10 cellular contexts compared by ENCODE assay signal in the genomic region with DNA sequence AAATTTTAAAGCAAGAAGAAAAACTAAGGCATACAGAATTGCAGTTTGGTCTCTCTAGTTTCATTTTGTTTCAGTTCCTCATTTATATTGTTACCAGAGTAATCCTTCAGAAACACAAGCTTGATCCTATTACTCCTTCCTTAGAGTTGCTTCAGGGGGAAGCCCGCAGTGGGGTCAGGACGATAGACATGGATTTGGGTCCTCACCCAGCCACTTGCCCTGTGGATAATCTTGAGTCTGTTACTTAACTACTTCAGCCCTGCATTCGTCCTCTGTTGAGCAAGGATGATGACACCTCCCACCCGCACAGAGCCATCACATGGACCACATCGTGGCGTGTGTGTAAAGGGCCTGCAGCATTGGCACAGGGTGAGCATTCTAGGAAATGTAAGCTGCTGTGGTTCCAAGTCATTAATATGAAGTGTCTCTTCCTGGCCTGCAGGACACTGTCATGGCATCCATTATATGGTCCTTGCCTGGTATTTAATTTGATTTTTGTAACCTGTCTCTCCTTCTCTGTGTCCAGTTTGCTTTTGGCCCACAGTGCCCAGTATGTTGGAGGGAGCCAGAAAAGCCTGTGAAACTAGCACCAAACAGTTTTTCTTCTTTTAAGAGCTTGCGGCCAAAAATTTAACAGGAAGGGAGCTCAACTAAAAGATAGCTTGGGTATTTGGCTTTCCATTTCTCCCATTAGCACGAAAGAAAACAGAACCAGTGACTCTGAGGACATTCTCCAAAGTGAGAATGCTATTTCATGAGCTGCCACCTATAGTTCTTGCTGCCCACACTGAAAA.
DNase-seq lines count a peak whose midpoint lies in the region; ATAC-seq and TF ChIP-seq lines count a peak whose summit lies in the region.
"Had no signal": no experiment of that assay in that cellular context is flagged by ENCODE, and none has a peak within 500 bp of the region (broad histone marks: within the 10 kb centered on the region; RNA-seq: fewer than 3 reads in every experiment).

No MANE protein-coding gene starts in this region.

- 72% methylated on average over 8 of the region's 8 CpGs for WGBS in hepatocyte (ENCODE audit: low lambda C conversion rate, missing lambda C conversion rate)
- WGBS in upper lobe of left lung, 2 donors = 60 to 69% methylated on average over 8 of the region's 8 CpGs

- peak; percentile 44 for DNase-seq in NAMALWA (ENCODE audit: low spot score)
- no peak for DNase-seq in hepatocyte (ENCODE audit: low spot score)
- peak in 1 of 2 donors; percentile 63 for DNase-seq in upper lobe of left lung
- DNase-seq in activated T-cell treated with anti-CD3 and anti-CD28 coated beads, Interleukin-2, amount 50 U/mL, for 1 hour = no peak
- no peak for DNase-seq in cortex of kidney (lab: John Stamatoyannopoulos, UW)
- no peak for DNase-seq in stimulated activated naive CD8-positive, alpha-beta T cell treated with anti-CD3 and anti-CD28 coated beads, Interleukin-15, amount 100 ng/mL, for 72 hours
- DNase-seq: activated CD4-positive, CD25-positive, alpha-beta regulatory T cell had no signal

- H3K27ac ChIP-seq in hepatocyte (peak overlapping the region; percentile 64), upper lobe of left lung (peak overlapping the region in 3 of 4 donors; percentile 31 to 82 (median 61))

- H3K9me3 ChIP-seq in hepatocyte (ENCODE audit: low read depth) (no peaks in the 10 kb centered on the region), upper lobe of left lung (no peaks in the 10 kb centered on the region)

- H3K9me2 ChIP-seq in hepatocyte (replicated peaks; ENCODE audit: insufficient read depth) = no peaks in the 10 kb centered on the region

- H3K79me2 ChIP-seq in hepatocyte = peaks cover 10% of the 10 kb centered on the region

- no peak overlapping the region for H2AFZ ChIP-seq in hepatocyte

- H3K36me3 ChIP-seq in hepatocyte (replicated peaks; ENCODE audit: insufficient read depth, low read depth) (no peaks in the 10 kb centered on the region), upper lobe of left lung (no peaks in the 10 kb centered on the region)

- H3K27me3 ChIP-seq in hepatocyte (no peaks in the 10 kb centered on the region), upper lobe of left lung (no peaks in the 10 kb centered on the region)

- TF ChIP-seq POLR2A in upper lobe of left lung (IDR thresholded peaks at IDR 0.05) = no peak

- H3K4me1 ChIP-seq in hepatocyte (ENCODE audit: insufficient read depth) = peaks cover 29% of the 10 kb centered on the region
- H3K4me1 ChIP-seq in upper lobe of left lung = peaks cover 19 to 47% (median 29%) of the 10 kb centered on the region in 4 donors

- H3K27ac Mint-ChIP-seq in stimulated activated naive CD8-positive, alpha-beta T cell treated with anti-CD3 and anti-CD28 coated beads, Interleukin-15, amount 100 ng/mL, for 72 hours = no peak overlapping the region

- H3K4me3 ChIP-seq in hepatocyte (no peak overlapping the region), upper lobe of left lung (no peak overlapping the region)

- H3K4me2 ChIP-seq in hepatocyte = no peak overlapping the region

- H3K4me1 Mint-ChIP-seq in stimulated activated naive CD8-positive, alpha-beta T cell treated with anti-CD3 and anti-CD28 coated beads, Interleukin-15, amount 100 ng/mL, for 72 hours = peaks cover 16% of the 10 kb centered on the region
- H3K4me1 Mint-ChIP-seq: central memory CD8-positive, alpha-beta T cell had no signal

- H3K4me3 Mint-ChIP-seq in stimulated activated naive CD8-positive, alpha-beta T cell treated with anti-CD3 and anti-CD28 coated beads, Interleukin-15, amount 100 ng/mL, for 72 hours = no peak overlapping the region
- H3K4me3 Mint-ChIP-seq: central memory CD8-positive, alpha-beta T cell had no signal

- H4K20me1 ChIP-seq in hepatocyte (ENCODE audit: insufficient read depth, poor library complexity, severe bottlenecking) = no peaks in the 10 kb centered on the region

- H3K27me3 Mint-ChIP-seq in stimulated activated naive CD8-positive, alpha-beta T cell treated with anti-CD3 and anti-CD28 coated beads, Interleukin-15, amount 100 ng/mL, for 72 hours = no peaks in the 10 kb centered on the region
- H3K27me3 Mint-ChIP-seq: central memory CD8-positive, alpha-beta T cell had no signal

- ATAC-seq in GM21528 (IDR thresholded peaks at IDR 0.05; ENCODE audit: low FRiP score, unreplicated experiment) = peak; percentile 54
- peak; percentile 39 to 61 for ATAC-seq in upper lobe of left lung (ENCODE audit: low FRiP score in 2 of 2)
- no peak for ATAC-seq in GM19324 (IDR thresholded peaks at IDR 0.05; ENCODE audit: low FRiP score, unreplicated experiment)
- no peak for ATAC-seq in stimulated activated naive CD8-positive, alpha-beta T cell treated with anti-CD3 and anti-CD28 coated beads, Interleukin-15, amount 100 ng/mL, for 72 hours

- no peak for TF ChIP-seq EP300 in upper lobe of left lung (IDR thresholded peaks at IDR 0.05)

- H3K9me3 Mint-ChIP-seq in stimulated activated naive CD8-positive, alpha-beta T cell treated with anti-CD3 and anti-CD28 coated beads, Interleukin-15, amount 100 ng/mL, for 72 hours = no peaks in the 10 kb centered on the region
- H3K9me3 Mint-ChIP-seq: central memory CD8-positive, alpha-beta T cell had no signal

- TF ChIP-seq CTCF in hepatocyte (IDR thresholded peaks at IDR 0.05; ENCODE audit: poor library complexity) = no peak
- no peak for TF ChIP-seq CTCF in upper lobe of left lung (IDR thresholded peaks at IDR 0.05)

Comparison
In these comparisons a context has a peak if more than half of its experiments do, and no peak if none do; other contexts are left out.
1. ATAC-seq: peak in GM21528 (single experiment) and upper lobe of left lung (2 of 2); none in GM19324 (single experiment) and stimulated activated naive CD8-positive, alpha-beta T cell treated with anti-CD3 and anti-CD28 coated beads, Interleukin-15, amount 100 ng/mL, for 72 hours (single experiment).